In genomic region chr7:151409555-151410404, GRCh38 we compare ENCODE assay signal across 10 cellular contexts. TPM values are rescaled to one million over a fixed set of nuclear protein-coding genes. Genes with fewer than 3 reads are reported as not detected.
DNase-seq lines count a peak whose midpoint lies in the region; ATAC-seq, FAIRE-seq and TF ChIP-seq lines count a peak whose summit lies in the region.
"Had no signal": no experiment of that assay in that cellular context is flagged by ENCODE, and none has a peak within 500 bp of the region (broad histone marks: within the 10 kb centered on the region; RNA-seq: fewer than 3 reads in every experiment).

A gene with protein sequence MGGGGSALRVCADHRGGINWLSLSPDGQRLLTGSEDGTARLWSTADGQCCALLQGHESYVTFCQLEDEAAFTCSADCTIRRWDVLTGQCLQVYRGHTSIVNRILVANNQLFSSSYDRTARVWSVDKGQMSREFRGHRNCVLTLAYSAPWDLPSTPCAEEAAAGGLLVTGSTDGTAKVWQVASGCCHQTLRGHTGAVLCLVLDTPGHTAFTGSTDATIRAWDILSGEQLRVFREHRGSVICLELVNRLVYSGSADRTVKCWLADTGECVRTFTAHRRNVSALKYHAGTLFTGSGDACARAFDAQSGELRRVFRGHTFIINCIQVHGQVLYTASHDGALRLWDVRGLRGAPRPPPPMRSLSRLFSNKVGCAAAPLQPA (minus strand): TSS chr7:151410038. CDS start chr7:151409589, 449 bp downstream.

- H4K5ac ChIP-seq in H1 (ENCODE audit: insufficient read length, low read depth, low read length): no peak within 1 kb of the TSS

- no peaks in the 10 kb centered on the region for H3F3A ChIP-seq in neural cell (ENCODE audit: insufficient read depth, low read length, poor library complexity, severe bottlenecking)

- POLR2A ChIA-PET in Panc1 (lab: Charles Lee): no interaction called here
- POLR2A ChIA-PET in H1 (lab: Charles Lee; ENCODE audit: partially characterized antibody): interaction anchor here (0.6 to 2.7 kb wide), 8 partner anchors 22 to 115 kb away, joined by 3 to 9 read pairs (median 4); partner anchors contain the start of genes CRYGN and RHEB

- intact Hi-C loops in Panc1 (cut with micrococcal nuclease; ENCODE audit: unreplicated experiment): no loop called here

- peak within 1 kb of the TSS; percentile 20 for H3K56ac ChIP-seq in H1 (replicated peaks; ENCODE audit: insufficient read length, low read depth, low read length)

- H2BK5ac ChIP-seq in H1 (ENCODE audit: low read depth, low read length): peak within 1 kb of the TSS; percentile 32; the same call in 1 of the 2 replicates

- peak within 1 kb of the TSS; percentile 62 for H4K8ac ChIP-seq in H1 (ENCODE audit: extremely low read depth, insufficient read depth, low read length)

- no peak for ATAC-seq in Panc1

- no peak within 1 kb of the TSS for H2BK120ac ChIP-seq in H1 (replicated peaks; ENCODE audit: low read depth, low read length)

- H3K23ac ChIP-seq in H1 (ENCODE audit: insufficient read length): no peak within 1 kb of the TSS

- H3K79me2 ChIP-seq in H1 (ENCODE audit: control insufficient read depth in 1 of 2, insufficient read depth in 2 of 2, low read length in 2 of 2): no peaks in the 10 kb centered on the region
- no peaks in the 10 kb centered on the region for H3K79me2 ChIP-seq in neural cell (replicated peaks; ENCODE audit: insufficient read depth, low read length)

- H3K14ac ChIP-seq in H1 (ENCODE audit: insufficient read length): no peak within 1 kb of the TSS

- H3K27me3 ChIP-seq in BLaER1 (peaks cover 94% of the 10 kb centered on the region), Panc1 (ENCODE audit: control insufficient read depth, insufficient read depth, low read length) (no peaks in the 10 kb centered on the region), H1 (replicated peaks in 1 of 4; ENCODE audit: control insufficient read depth in 3 of 4, extremely low read depth in 1 of 4, insufficient read depth in 3 of 4, low read length in 3 of 4) (peaks cover 0 to 28% (median 17%) of the 10 kb centered on the region in 4 experiments; a peak in 5 of 7 replicates), neural cell (ENCODE audit: insufficient read depth, low read depth, low read length) (peaks cover 6% of the 10 kb centered on the region)

- no peaks in the 10 kb centered on the region; the same call in 1 of the 2 replicates for H3K79me1 ChIP-seq in H1 (ENCODE audit: low read depth, low read length)

- H3K4me3 ChIP-seq in BLaER1 (peak within 1 kb of the TSS; percentile 66), Panc1 (ENCODE audit: low read depth in 2 of 2, low read length in 2 of 2) (peak within 1 kb of the TSS; percentile 37 to 51), H1 (ENCODE audit: extremely low read depth in 1 of 4, insufficient read depth in 2 of 4, low read depth in 3 of 4, low read length in 4 of 4) (peak within 1 kb of the TSS; percentile 69 to 84 (median 80)), neural cell (ENCODE audit: low read length) (peak within 1 kb of the TSS; percentile 94)

- peak within 1 kb of the TSS; percentile 52 for H4K91ac ChIP-seq in H1 (replicated peaks; ENCODE audit: insufficient read length, low read length)

- TF ChIP-seq CTCF in Panc1 (IDR thresholded peaks at IDR 0.05) (no peak), H1 (IDR thresholded peaks at IDR 0.05; ENCODE audit: control extremely low read depth in 1 of 3, insufficient read depth in 1 of 3, low read depth in 1 of 3, low read length in 3 of 3) (no peak), neural cell (IDR thresholded peaks at IDR 0.05; ENCODE audit: poor library complexity, severe bottlenecking) (peak; percentile 35)

- H3K36me3 ChIP-seq in BLaER1 (no peaks in the 10 kb centered on the region), Panc1 (ENCODE audit: control insufficient read depth, insufficient read depth, low read length) (no peaks in the 10 kb centered on the region), H1 (ENCODE audit: control insufficient read depth in 2 of 4, insufficient read depth in 4 of 4, low read length in 3 of 4) (no peaks in the 10 kb centered on the region; a peak in 1 of 8 replicates), neural cell (ENCODE audit: insufficient read depth, low read length) (no peaks in the 10 kb centered on the region)

- 0 out of 3 replicates have a peak, but pooled peaks of 1 of the 2 experiments have one; percentile 26 for TF ChIP-seq POLR2A in H1 (IDR thresholded peaks at IDR 0.05; ENCODE audit: control extremely low read depth in 1 of 2, low read depth in 2 of 2, low read length in 2 of 2)

- H3K9me3 ChIP-seq in BLaER1: no peaks in the 10 kb centered on the region
- no peaks in the 10 kb centered on the region for H3K9me3 ChIP-seq in Panc1 (ENCODE audit: control insufficient read depth, insufficient read depth, low read depth, low read length)
- no peaks in the 10 kb centered on the region for H3K9me3 ChIP-seq in H1 (ENCODE audit: insufficient read depth in 2 of 2, low read depth in 1 of 2, low read length in 1 of 2)
- no peaks in the 10 kb centered on the region for H3K9me3 ChIP-seq in neural cell (ENCODE audit: low read length)

- no peak for TF ChIP-seq RAD21 in H1 (IDR thresholded peaks at IDR 0.05 in 1 of 2, conservative IDR thresholded peaks at IDR 0.05 in 1 of 2; ENCODE audit: low read depth in 2 of 2, low read length in 2 of 2)
- TF ChIP-seq RAD21 in neural cell (conservative IDR thresholded peaks at IDR 0.05): peak; percentile 13

- TF ChIP-seq EP300 in H1 (IDR thresholded peaks at IDR 0.05; ENCODE audit: borderline replicate concordance in 1 of 2, low read depth in 2 of 2, low read length in 2 of 2) (no peak), neural cell (conservative IDR thresholded peaks at IDR 0.05; ENCODE audit: poor library complexity, severe bottlenecking) (no peak)

- H2AK5ac ChIP-seq in H1 (ENCODE audit: low read depth, low read length): no peak within 1 kb of the TSS

- in situ Hi-C loops in Panc1 (cut with HindIII; ENCODE audit: low pct_unique_long_range_greater_than_20kb, low sequenced_read_pairs): no loop called here

- H2AFZ ChIP-seq in H1 (ENCODE audit: low read length): 0 out of 2 replicates have a peak within 1 kb of the TSS, but pooled peaks have one; percentile 25
- H2AFZ ChIP-seq in neural cell (ENCODE audit: low read depth, low read length): peak within 1 kb of the TSS; percentile 73

- peak within 1 kb of the TSS; percentile 25 for H3K4ac ChIP-seq in H1 (replicated peaks; ENCODE audit: insufficient read length, low read depth, low read length)

- DNase-seq in Panc1 (ENCODE audit: low read depth, low spot score) (no peak), H1 (ENCODE audit: low read depth in 1 of 2, low spot score in 2 of 2) (peak in 1 of 2 experiments; percentile 83), NCI-H2107 (lab: John Stamatoyannopoulos, UW) (no peak), NCI-H524 treated with DMSO at 0.1 percent for 48 hours (lab: John Stamatoyannopoulos, UW) (no peak), NCI-H510A (lab: John Stamatoyannopoulos, UW) (no peak), DMS153 treated with DMSO at 0.1 percent for 48 hours (lab: John Stamatoyannopoulos, UW; ENCODE audit: unreplicated experiment) (no peak)

- H2BK12ac ChIP-seq in H1 (ENCODE audit: low read depth, low read length): peak within 1 kb of the TSS; percentile 99; the same call in 1 of the 2 replicates

- peak within 1 kb of the TSS; percentile 29; the same call in 1 of the 2 replicates for H2BK15ac ChIP-seq in H1 (ENCODE audit: low read length)

- no peak for FAIRE-seq in H1 (lab: Jason Lieb, UNC)
- FAIRE-seq: GM18507 had no signal

- no TSS peak for BruUV-seq in Panc1 (replicated peaks; lab: Mats Ljungman, UMichigan)

- H3K27ac ChIP-seq in BLaER1 (peak within 1 kb of the TSS; percentile 12; the same call in 1 of the 2 replicates), Panc1 (ENCODE audit: low read length) (peak within 1 kb of the TSS; percentile 57; the same call in 1 of the 2 replicates), H1 (ENCODE audit: low read depth, low read length) (no peak within 1 kb of the TSS), neural cell (ENCODE audit: low read length) (peak within 1 kb of the TSS; percentile 60)
- H3K27ac ChIP-seq: VCaP had no signal

- H3K4me2 ChIP-seq in BLaER1 (peak within 1 kb of the TSS; percentile 90), H1 (ENCODE audit: insufficient read depth in 1 of 2, low read depth in 2 of 2, low read length in 2 of 2) (peak within 1 kb of the TSS; percentile 90 to 97), neural cell (ENCODE audit: low read length) (peak within 1 kb of the TSS; percentile 64)

- no peaks in the 10 kb centered on the region for H3K9me2 ChIP-seq in neural cell (ENCODE audit: insufficient read depth, low read length)

- H3K9ac ChIP-seq in BLaER1: peak within 1 kb of the TSS; percentile 48
- H3K9ac ChIP-seq in H1 (replicated peaks in 1 of 4; ENCODE audit: extremely low read depth in 1 of 4, low read depth in 3 of 4, low read length in 3 of 4): peak within 1 kb of the TSS; percentile 20 to 60 (median 45)
- peak within 1 kb of the TSS; percentile 83 for H3K9ac ChIP-seq in neural cell (ENCODE audit: low read length)

- WGBS in H1 (ENCODE audit: extremely low coverage in 1 of 2, insufficient coverage in 1 of 2, insufficient read length in 1 of 2, insufficient replicate concordance in 2 of 2, low coverage in 1 of 2, low lambda C conversion rate in 2 of 2, missing lambda C conversion rate in 1 of 2), 2 experiments: 1% methylated on average over 23 of the region's 90 CpGs; no CpG with 5 or more reads in 1 of the 2 experiments

- 0 out of 2 replicates have a peak within 1 kb of the TSS, but pooled peaks have one; percentile 37 for H2BK20ac ChIP-seq in H1 (ENCODE audit: low read length)

- peaks cover 21% of the 10 kb centered on the region for H3K23me2 ChIP-seq in H1 (ENCODE audit: low read depth, low read length)

- CTCF ChIA-PET in Panc1 (lab: Charles Lee): no interaction called here
- CTCF ChIA-PET in H1 (lab: Charles Lee; ENCODE audit: partially characterized antibody): interaction anchor here (1.1 to 3.2 kb wide), 3 partner anchors 31 to 41 kb away, joined by 4 to 17 read pairs (median 11); partner anchors contain the start of gene CRYGN

- H3K4me1 ChIP-seq in BLaER1: peaks cover 57% of the 10 kb centered on the region
- no peaks in the 10 kb centered on the region; the same call in none of the 2 replicates for H3K4me1 ChIP-seq in Panc1 (ENCODE audit: control insufficient read depth, insufficient read depth, low read length)
- peaks cover 0 to 22% (median 16%) of the 10 kb centered on the region in 4 experiments; a peak in 6 of 7 replicates for H3K4me1 ChIP-seq in H1 (replicated peaks in 1 of 4; ENCODE audit: control insufficient read depth in 3 of 4, insufficient read depth in 4 of 4, low read length in 3 of 4)

- H4K20me1 ChIP-seq in BLaER1 (peaks cover 25% of the 10 kb centered on the region), H1 (replicated peaks in 1 of 2; ENCODE audit: control insufficient read depth in 1 of 2, insufficient read depth in 2 of 2, low read length in 2 of 2) (peaks cover 0 to 2% of the 10 kb centered on the region in 2 experiments), neural cell (ENCODE audit: insufficient read depth) (no peaks in the 10 kb centered on the region)

- H3K18ac ChIP-seq in H1 (ENCODE audit: extremely low read depth, low read length): peak within 1 kb of the TSS; percentile 78

RNA-seq across cellular contexts. Expression of the gene that starts here (rescaled TPM):
- 0.72 TPM for total RNA-seq in Panc1 (2021; ENCODE audit: unreplicated experiment)
- polyA plus RNA-seq in Panc1 (2012; ENCODE audit: insufficient read length): 1.2 TPM
- 14.9 and 15.8 TPM in 2 replicates for total RNA-seq in H1 (2021; fragmentation: NEBNext Ultra II Directional; extraction: Animal tissue kit (Norgen Biotek cat#: 25700))
- 12.7 and 22.1 TPM in 2 replicates for polyA plus RNA-seq in H1 (2011; rRNA removed)
- 16.7 TPM for polyA plus RNA-seq in H1 (2011; cell fraction: cytosol; rRNA removed)
- 81.5 TPM for polyA plus RNA-seq in H1 (2011; cell fraction: nucleus; rRNA removed)
- polyA plus RNA-seq in H1 (2012, experiment 1 of 2): 7.7 to 11.9 TPM (median 10.0 TPM) in 4 replicates
- polyA plus RNA-seq in H1 (2012, experiment 2 of 2): 5.0 TPM
- polyA plus RNA-seq in H1 (2013, experiment 1 of 2): 7.4 TPM
- polyA plus RNA-seq in H1 (2013, experiment 2 of 2): 7.4 TPM
- 12.4 and 18.2 TPM in 2 replicates for polyA minus RNA-seq in H1 (2011; rRNA and poly(A)+ RNA removed)
- 10.6 TPM for polyA minus RNA-seq in H1 (2011; cell fraction: cytosol; rRNA and poly(A)+ RNA removed)
- 30.4 TPM for polyA minus RNA-seq in H1 (2011; cell fraction: nucleus; rRNA and poly(A)+ RNA removed)
- polyA plus RNA-seq in neural cell: 45.6 and 46.2 TPM in 2 replicates
- polyA minus RNA-seq in neural cell: 54.0 and 58.0 TPM in 2 replicates

Comparison
In these comparisons a context has a peak if more than half of its experiments do, and no peak if none do; other contexts are left out.
1. H3K4me3 ChIP-seq: peak in every context shown above with its lines; median percentile 94 in neural cell; 80 in H1; 66 in BLaER1; 44 in Panc1.